Comparison of ENCODE assay signal across 1 cellular context in the genomic region with DNA sequence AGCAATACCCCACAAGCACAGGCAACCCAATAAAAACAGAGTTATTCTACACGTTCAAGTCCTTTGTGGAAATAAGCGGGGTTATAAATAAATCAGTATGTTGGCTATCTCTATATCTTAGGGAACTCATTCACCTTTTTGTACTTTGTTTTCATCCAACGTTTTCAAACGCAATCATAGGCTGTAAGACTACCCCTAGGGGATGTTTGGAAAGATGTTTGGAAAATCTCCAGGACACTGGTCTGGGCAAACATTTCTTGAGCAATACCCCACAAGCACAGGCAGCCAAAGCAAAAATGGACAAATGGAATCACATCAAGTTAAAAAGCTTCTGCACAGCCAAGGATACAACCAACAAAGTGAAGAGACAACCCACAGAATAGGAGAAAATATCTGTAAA.
TF ChIP-seq lines count a peak whose summit lies in the region.

No MANE protein-coding gene starts in this region.

TF ChIP-seq in HepG2, 621 proteins besides CTCF, POLR2A, EP300 and RAD21 (continued from another document and continues in another):
- TF ChIP-seq, protein P1, sequence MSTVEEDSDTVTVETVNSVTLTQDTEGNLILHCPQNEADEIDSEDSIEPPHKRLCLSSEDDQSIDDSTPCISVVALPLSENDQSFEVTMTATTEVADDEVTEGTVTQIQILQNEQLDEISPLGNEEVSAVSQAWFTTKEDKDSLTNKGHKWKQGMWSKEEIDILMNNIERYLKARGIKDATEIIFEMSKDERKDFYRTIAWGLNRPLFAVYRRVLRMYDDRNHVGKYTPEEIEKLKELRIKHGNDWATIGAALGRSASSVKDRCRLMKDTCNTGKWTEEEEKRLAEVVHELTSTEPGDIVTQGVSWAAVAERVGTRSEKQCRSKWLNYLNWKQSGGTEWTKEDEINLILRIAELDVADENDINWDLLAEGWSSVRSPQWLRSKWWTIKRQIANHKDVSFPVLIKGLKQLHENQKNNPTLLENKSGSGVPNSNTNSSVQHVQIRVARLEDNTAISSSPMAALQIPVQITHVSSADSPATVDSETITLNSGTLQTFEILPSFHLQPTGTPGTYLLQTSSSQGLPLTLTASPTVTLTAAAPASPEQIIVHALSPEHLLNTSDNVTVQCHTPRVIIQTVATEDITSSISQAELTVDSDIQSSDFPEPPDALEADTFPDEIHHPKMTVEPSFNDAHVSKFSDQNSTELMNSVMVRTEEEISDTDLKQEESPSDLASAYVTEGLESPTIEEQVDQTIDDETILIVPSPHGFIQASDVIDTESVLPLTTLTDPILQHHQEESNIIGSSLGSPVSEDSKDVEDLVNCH (CRISPR knock-in tag; IDR thresholded peaks at IDR 0.05): no peak
- TF ChIP-seq RFX1 (IDR thresholded peaks at IDR 0.05) (peak; percentile 53; the same call in 1 of the 2 replicates), SALL1 (CRISPR knock-in tag; IDR thresholded peaks at IDR 0.05) (peak; percentile 47; the same call in 1 of the 2 replicates), FOSL2 (CRISPR knock-in tag; IDR thresholded peaks at IDR 0.05) (0 out of 2 replicates have a peak, but pooled peaks have one; percentile 19), SOX6 (IDR thresholded peaks at IDR 0.05) (no peak), SOX6 (CRISPR knock-in tag; IDR thresholded peaks at IDR 0.05) (peak; percentile 64; the same call in 1 of the 2 replicates), GFI1 (CRISPR knock-in tag; IDR thresholded peaks at IDR 0.05; ENCODE audit: borderline replicate concordance) (0 out of 2 replicates have a peak, but pooled peaks have one; percentile 28), ZNF296 (CRISPR knock-in tag; conservative IDR thresholded peaks at IDR 0.05) (no peak), SIN3B (IDR thresholded peaks at IDR 0.05; ENCODE audit: low read length) (no peak), ATF7 (IDR thresholded peaks at IDR 0.05) (no peak), ATF7 (CRISPR knock-in tag; IDR thresholded peaks at IDR 0.05) (no peak), TEAD3 (CRISPR knock-in tag; optimal IDR thresholded peaks at IDR 0.05; ENCODE audit: borderline replicate concordance) (peak; percentile 38), ZNF280D (CRISPR knock-in tag; IDR thresholded peaks at IDR 0.05) (no peak), SOX13 (IDR thresholded peaks at IDR 0.05) (no peak), SOX13 (CRISPR knock-in tag; conservative IDR thresholded peaks at IDR 0.05 in 1 of 2, IDR thresholded peaks at IDR 0.05 in 1 of 2) (peak in 1 of 2 experiments; percentile 74; a peak in 2 of 4 replicates), NCOR1 (IDR thresholded peaks at IDR 0.05; ENCODE audit: borderline replicate concordance, low read length) (peak; percentile 60; the same call in 1 of the 2 replicates), THAP11 (CRISPR knock-in tag; IDR thresholded peaks at IDR 0.05) (peak; percentile 24; the same call in 1 of the 2 replicates), ZNF644 (CRISPR knock-in tag; IDR thresholded peaks at IDR 0.05; ENCODE audit: low read depth) (peak; percentile 74; the same call in 1 of the 2 replicates), HNRNPH1 (optimal IDR thresholded peaks at IDR 0.05; ENCODE audit: low read depth, low read length) (no peak), ZNF605 (CRISPR knock-in tag; IDR thresholded peaks at IDR 0.05) (0 out of 2 replicates have a peak, but pooled peaks have one; percentile 21), ARNT (IDR thresholded peaks at IDR 0.05) (no peak), HNF1A (IDR thresholded peaks at IDR 0.05; ENCODE audit: low read depth) (no peak), HNF1A (CRISPR knock-in tag; IDR thresholded peaks at IDR 0.05; ENCODE audit: borderline replicate concordance) (no peak), HNF4A (CRISPR knock-in tag; IDR thresholded peaks at IDR 0.05) (peak; percentile 56), SOX5 (CRISPR knock-in tag; IDR thresholded peaks at IDR 0.05; ENCODE audit: borderline replicate concordance) (peak; percentile 65; the same call in 1 of the 2 replicates), ZMYM4 (CRISPR knock-in tag; IDR thresholded peaks at IDR 0.05) (0 out of 2 replicates have a peak, but pooled peaks have one; percentile 41), ETV5 (CRISPR knock-in tag; IDR thresholded peaks at IDR 0.05; ENCODE audit: borderline replicate concordance) (peak; percentile 15; the same call in 1 of the 2 replicates), BCL6 (CRISPR knock-in tag; IDR thresholded peaks at IDR 0.05) (peak; percentile 56), ESRRA (CRISPR knock-in tag; IDR thresholded peaks at IDR 0.05; ENCODE audit: low read depth) (no peak), SKI (IDR thresholded peaks at IDR 0.05; ENCODE audit: partially characterized antibody) (peak; percentile 41), KAT7 (CRISPR knock-in tag; IDR thresholded peaks at IDR 0.05; ENCODE audit: borderline replicate concordance) (0 out of 2 replicates have a peak, but pooled peaks have one; percentile 31), FOXA1 (IDR thresholded peaks at IDR 0.05) (no peak), FOXA1 (CRISPR knock-in tag; IDR thresholded peaks at IDR 0.05) (0 out of 2 replicates have a peak, but pooled peaks have one; percentile 31), ZNF609 (CRISPR knock-in tag; IDR thresholded peaks at IDR 0.05; ENCODE audit: borderline replicate concordance) (peak; percentile 22; the same call in 1 of the 2 replicates), CBX2 (IDR thresholded peaks at IDR 0.05; ENCODE audit: low read depth, low read length) (no peak), CBX2 (CRISPR knock-in tag; IDR thresholded peaks at IDR 0.05; ENCODE audit: low read depth) (no peak), ERF (CRISPR knock-in tag; IDR thresholded peaks at IDR 0.05) (0 out of 2 replicates have a peak, but pooled peaks have one; percentile 27), FOXK1 (CRISPR knock-in tag; IDR thresholded peaks at IDR 0.05; ENCODE audit: borderline replicate concordance, low read depth) (0 out of 2 replicates have a peak, but pooled peaks have one; percentile 32), ZSCAN9 (CRISPR knock-in tag; IDR thresholded peaks at IDR 0.05; ENCODE audit: borderline replicate concordance) (0 out of 2 replicates have a peak, but pooled peaks have one; percentile 26), ZNF234 (CRISPR knock-in tag; conservative IDR thresholded peaks at IDR 0.05) (no peak), CEBPB (IDR thresholded peaks at IDR 0.05; ENCODE audit: borderline replicate concordance, low read depth, low read length) (peak; percentile 87), FOXP1 (IDR thresholded peaks at IDR 0.05) (no peak), FOXP1 (CRISPR knock-in tag; IDR thresholded peaks at IDR 0.05) (peak; percentile 51; the same call in 1 of the 2 replicates)
- TF ChIP-seq, protein P2, sequence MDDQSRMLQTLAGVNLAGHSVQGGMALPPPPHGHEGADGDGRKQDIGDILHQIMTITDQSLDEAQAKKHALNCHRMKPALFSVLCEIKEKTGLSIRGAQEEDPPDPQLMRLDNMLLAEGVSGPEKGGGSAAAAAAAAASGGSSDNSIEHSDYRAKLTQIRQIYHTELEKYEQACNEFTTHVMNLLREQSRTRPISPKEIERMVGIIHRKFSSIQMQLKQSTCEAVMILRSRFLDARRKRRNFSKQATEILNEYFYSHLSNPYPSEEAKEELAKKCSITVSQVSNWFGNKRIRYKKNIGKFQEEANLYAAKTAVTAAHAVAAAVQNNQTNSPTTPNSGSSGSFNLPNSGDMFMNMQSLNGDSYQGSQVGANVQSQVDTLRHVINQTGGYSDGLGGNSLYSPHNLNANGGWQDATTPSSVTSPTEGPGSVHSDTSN (CRISPR knock-in tag; IDR thresholded peaks at IDR 0.05; ENCODE audit: borderline replicate concordance): no peak
- TF ChIP-seq, protein P3, sequence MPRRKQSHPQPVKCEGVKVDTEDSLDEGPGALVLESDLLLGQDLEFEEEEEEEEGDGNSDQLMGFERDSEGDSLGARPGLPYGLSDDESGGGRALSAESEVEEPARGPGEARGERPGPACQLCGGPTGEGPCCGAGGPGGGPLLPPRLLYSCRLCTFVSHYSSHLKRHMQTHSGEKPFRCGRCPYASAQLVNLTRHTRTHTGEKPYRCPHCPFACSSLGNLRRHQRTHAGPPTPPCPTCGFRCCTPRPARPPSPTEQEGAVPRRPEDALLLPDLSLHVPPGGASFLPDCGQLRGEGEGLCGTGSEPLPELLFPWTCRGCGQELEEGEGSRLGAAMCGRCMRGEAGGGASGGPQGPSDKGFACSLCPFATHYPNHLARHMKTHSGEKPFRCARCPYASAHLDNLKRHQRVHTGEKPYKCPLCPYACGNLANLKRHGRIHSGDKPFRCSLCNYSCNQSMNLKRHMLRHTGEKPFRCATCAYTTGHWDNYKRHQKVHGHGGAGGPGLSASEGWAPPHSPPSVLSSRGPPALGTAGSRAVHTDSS (CRISPR knock-in tag; conservative IDR thresholded peaks at IDR 0.05): no peak
- TF ChIP-seq, protein P4, sequence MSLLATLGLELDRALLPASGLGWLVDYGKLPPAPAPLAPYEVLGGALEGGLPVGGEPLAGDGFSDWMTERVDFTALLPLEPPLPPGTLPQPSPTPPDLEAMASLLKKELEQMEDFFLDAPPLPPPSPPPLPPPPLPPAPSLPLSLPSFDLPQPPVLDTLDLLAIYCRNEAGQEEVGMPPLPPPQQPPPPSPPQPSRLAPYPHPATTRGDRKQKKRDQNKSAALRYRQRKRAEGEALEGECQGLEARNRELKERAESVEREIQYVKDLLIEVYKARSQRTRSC (CRISPR knock-in tag; IDR thresholded peaks at IDR 0.05; ENCODE audit: low read depth): no peak
